8 cellular contexts compared by ENCODE assay signal in the genomic region with DNA sequence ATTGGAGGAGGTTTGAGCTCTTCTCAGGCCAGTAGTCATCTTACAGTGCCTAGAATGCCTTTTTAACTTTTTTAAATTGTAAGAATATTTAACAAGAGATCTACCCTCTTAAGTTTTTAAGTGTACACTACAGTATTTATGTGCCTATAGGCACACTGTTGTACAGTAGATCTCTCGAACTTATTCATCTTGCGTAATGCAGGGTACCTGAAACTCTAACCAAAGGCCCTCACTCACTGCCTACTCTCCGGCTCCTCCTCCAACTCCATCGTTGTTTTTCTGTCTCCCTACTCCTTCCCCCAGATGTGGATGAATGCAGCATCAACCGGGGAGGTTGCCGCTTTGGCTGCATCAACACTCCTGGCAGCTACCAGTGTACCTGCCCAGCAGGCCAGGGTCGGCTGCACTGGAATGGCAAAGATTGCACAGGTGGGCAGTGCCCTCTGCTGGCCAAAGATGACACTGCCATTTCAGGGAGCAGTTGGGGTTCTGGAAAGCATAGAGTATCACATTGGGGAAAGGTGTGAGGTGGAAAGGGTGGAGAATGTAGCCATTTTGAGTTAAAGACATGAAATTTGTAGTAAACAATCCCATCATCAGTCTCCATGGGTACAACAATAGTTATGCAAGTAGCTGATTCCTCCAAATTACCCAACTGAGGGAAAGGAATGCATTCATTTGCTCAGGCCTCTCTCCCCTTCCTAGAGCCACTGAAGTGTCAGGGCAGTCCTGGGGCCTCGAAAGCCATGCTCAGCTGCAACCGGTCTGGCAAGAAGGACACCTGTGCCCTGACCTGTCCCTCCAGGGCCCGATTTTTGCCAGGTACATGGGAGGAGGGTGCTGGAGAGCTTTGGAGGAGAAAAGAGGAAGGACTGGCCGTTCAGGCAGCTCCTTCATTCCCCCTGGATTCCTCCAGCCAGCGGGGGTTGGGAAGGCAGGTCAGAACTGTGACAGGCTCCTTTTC. TPM values are rescaled to one million over a fixed set of nuclear protein-coding genes. Genes with fewer than 3 reads are reported as not detected.
A peak's percentile ranks its signal among the peaks of the same experiment; 100 is the strongest.
DNase-seq lines count a peak whose midpoint lies in the region; ATAC-seq, FAIRE-seq and TF ChIP-seq lines count a peak whose summit lies in the region.

No MANE protein-coding gene starts in this region.

- no peaks in the 10 kb centered on the region for H3K27me3 Mint-ChIP-seq in activated T-helper 2 cell treated with anti-CD3 and anti-CD28 coated beads, Interferon-gamma antibody, Interleukin-2, Interleukin-4, amounts not matched to agents 10 μg/mL and 5 μg/mL and 100 μg/mL, durations not matched to agents 14 hours and 24 hours and 36 hours (ENCODE audit: low read depth)

- no peak overlapping the region for H2AFZ ChIP-seq in osteoblast (ENCODE audit: low read length)

- H3K4me1 Mint-ChIP-seq in activated T-helper 2 cell treated with anti-CD3 and anti-CD28 coated beads, Interferon-gamma antibody, Interleukin-2, Interleukin-4, amounts not matched to agents 10 μg/mL and 5 μg/mL and 100 μg/mL, durations not matched to agents 14 hours and 24 hours and 36 hours (ENCODE audit: low read depth): no peaks in the 10 kb centered on the region

- intact Hi-C loops in activated T-helper 2 cell treated with anti-CD3 and anti-CD28 coated beads, Interferon-gamma antibody, Interleukin-2, Interleukin-4, amounts not matched to agents 10 μg/mL and 5 μg/mL and 100 μg/mL, durations not matched to agents 14 hours and 24 hours and 36 hours (cut with micrococcal nuclease): loop anchor here (1.0 to 2.0 kb wide), 2 partner anchors 92 to 255 kb away; no protein-coding TSS in a partner anchor
- intact Hi-C loops in tibial artery (cut with DNase I; ENCODE audit: low total_unique reads): loop anchor here (2.0 to 10.0 kb wide), 3 partner anchors 34 to 256 kb away; no protein-coding TSS in a partner anchor

- H3K27ac ChIP-seq in osteoblast (ENCODE audit: low read depth, low read length) (peak overlapping the region; percentile 10), tibial artery (peak overlapping the region; percentile 68 to 80)

- no peak for FAIRE-seq in frontal cortex (lab: Jason Lieb, UNC)

- DNase-seq in EL (peak; percentile 55), HuH-7.5 (ENCODE audit: low spot score) (peak; percentile 76), RPMI7951 (ENCODE audit: low read depth) (peak; percentile 44), frontal cortex (ENCODE audit: low spot score in 2 of 2) (peak; percentile 58 to 87), osteoblast (ENCODE audit: insufficient read length, low spot score, missing footprints) (peak; percentile 93), tibial artery (peak; percentile 59 to 83)
- peak; percentile 56 for DNase-seq in activated T-helper 2 cell treated with anti-CD3 and anti-CD28 coated beads, Interferon-gamma antibody, Interleukin-2, Interleukin-4, amounts not matched to agents 10 μg/mL and 5 μg/mL and 100 μg/mL, durations not matched to agents 14 hours and 24 hours and 36 hours (ENCODE audit: low spot score)

- H4K20me1 ChIP-seq in osteoblast (ENCODE audit: insufficient read depth, low read length): peaks cover 25% of the 10 kb centered on the region

- H3K9me3 ChIP-seq in osteoblast (ENCODE audit: low read depth, low read length) (no peaks in the 10 kb centered on the region), tibial artery (no peaks in the 10 kb centered on the region)

- H3K27me3 ChIP-seq in osteoblast (ENCODE audit: insufficient read depth, low read length) (no peaks in the 10 kb centered on the region), tibial artery (no peaks in the 10 kb centered on the region)

- TF ChIP-seq CTCF in osteoblast (IDR thresholded peaks at IDR 0.05; ENCODE audit: extremely low read depth, low read depth, low read length) (peak; percentile 92), tibial artery (IDR thresholded peaks at IDR 0.05) (peak; percentile 94 to 95)

- no peak overlapping the region for H3K27ac Mint-ChIP-seq in activated T-helper 2 cell treated with anti-CD3 and anti-CD28 coated beads, Interferon-gamma antibody, Interleukin-2, Interleukin-4, amounts not matched to agents 10 μg/mL and 5 μg/mL and 100 μg/mL, durations not matched to agents 14 hours and 24 hours and 36 hours

- H3K4me3 ChIP-seq in osteoblast (ENCODE audit: insufficient read depth, low read length): no peak overlapping the region
- H3K4me3 ChIP-seq in tibial artery: no peak overlapping the region

- H3K4me2 ChIP-seq in osteoblast (ENCODE audit: insufficient read depth, low read length): no peak overlapping the region

- no peak for ATAC-seq in GM21619 (IDR thresholded peaks at IDR 0.05; ENCODE audit: unreplicated experiment)

- H3K36me3 ChIP-seq in osteoblast (ENCODE audit: insufficient read depth, low read length) (peaks cover 95% of the 10 kb centered on the region), tibial artery (peaks cover 33 to 49% (median 47%) of the 10 kb centered on the region in 3 donors)

- H3K4me3 Mint-ChIP-seq in activated T-helper 2 cell treated with anti-CD3 and anti-CD28 coated beads, Interferon-gamma antibody, Interleukin-2, Interleukin-4, amounts not matched to agents 10 μg/mL and 5 μg/mL and 100 μg/mL, durations not matched to agents 14 hours and 24 hours and 36 hours (ENCODE audit: low read depth): no peak overlapping the region

- H3K4me1 ChIP-seq in osteoblast (ENCODE audit: insufficient read depth, low read length): peaks cover 6% of the 10 kb centered on the region
- peaks cover 0 to 46% (median 31%) of the 10 kb centered on the region in 4 donors for H3K4me1 ChIP-seq in tibial artery

- no peaks in the 10 kb centered on the region for H3K36me3 Mint-ChIP-seq in activated T-helper 2 cell treated with anti-CD3 and anti-CD28 coated beads, Interferon-gamma antibody, Interleukin-2, Interleukin-4, amounts not matched to agents 10 μg/mL and 5 μg/mL and 100 μg/mL, durations not matched to agents 14 hours and 24 hours and 36 hours (ENCODE audit: low read depth)

- peaks cover 31% of the 10 kb centered on the region for H3K79me2 ChIP-seq in osteoblast (ENCODE audit: insufficient read depth, low read length)

- H3K9me3 Mint-ChIP-seq in activated T-helper 2 cell treated with anti-CD3 and anti-CD28 coated beads, Interferon-gamma antibody, Interleukin-2, Interleukin-4, amounts not matched to agents 10 μg/mL and 5 μg/mL and 100 μg/mL, durations not matched to agents 14 hours and 24 hours and 36 hours: no peaks in the 10 kb centered on the region

RNA-seq across cellular contexts. Expression of gene ZNF76, which starts 18.4 kb away (rescaled TPM):
- total RNA-seq in RPMI7951 (2014; rRNA removed; shearing (Covaris generic)): 12.4 and 12.7 TPM in 2 replicates
- total RNA-seq in activated T-helper 2 cell treated with anti-CD3 and anti-CD28 coated beads, Interferon-gamma antibody, Interleukin-2, Interleukin-4, amounts not matched to agents 10 μg/mL and 5 μg/mL and 100 μg/mL, durations not matched to agents 14 hours and 24 hours and 36 hours: 37.5 and 39.8 TPM in 2 replicates
- total RNA-seq in frontal cortex (11.0 TPM), osteoblast (19.9 and 22.7 TPM in 2 replicates)

RNA-seq across cellular contexts. Expression of gene SCUBE3, which starts 27.4 kb away (rescaled TPM):
- total RNA-seq in RPMI7951 (2014; rRNA removed; shearing (Covaris generic)): 0.10 and 0.24 TPM in 2 replicates
- total RNA-seq in activated T-helper 2 cell treated with anti-CD3 and anti-CD28 coated beads, Interferon-gamma antibody, Interleukin-2, Interleukin-4, amounts not matched to agents 10 μg/mL and 5 μg/mL and 100 μg/mL, durations not matched to agents 14 hours and 24 hours and 36 hours: not detected in 2 replicates
- 1.6 TPM for total RNA-seq in frontal cortex
- total RNA-seq in osteoblast: 30.4 and 62.5 TPM in 2 replicates

RNA-seq across cellular contexts. Expression of gene DEF6, which starts 56.5 kb away (rescaled TPM):
- 0.72 and 1.4 TPM in 2 replicates for total RNA-seq in RPMI7951 (2014; rRNA removed; shearing (Covaris generic))
- total RNA-seq in activated T-helper 2 cell treated with anti-CD3 and anti-CD28 coated beads, Interferon-gamma antibody, Interleukin-2, Interleukin-4, amounts not matched to agents 10 μg/mL and 5 μg/mL and 100 μg/mL, durations not matched to agents 14 hours and 24 hours and 36 hours: 120 and 121 TPM in 2 replicates
- 2.4 TPM for total RNA-seq in frontal cortex
- 0.29 and 0.72 TPM in 2 replicates for total RNA-seq in osteoblast

Comparison
In these comparisons a context has a peak if more than half of its experiments do, and no peak if none do; other contexts are left out.
1. RNA of gene SCUBE3, which starts 27.4 kb away (total RNA-seq): 30.4 to 62.5 TPM in osteoblast; 1.6 TPM in frontal cortex (single experiment), 0.10 to 0.24 TPM in RPMI7951 and not detected in activated T-helper 2 cell treated with anti-CD3 and anti-CD28 coated beads, Interferon-gamma antibody, Interleukin-2, Interleukin-4, amounts not matched to agents 10 μg/mL and 5 μg/mL and 100 μg/mL, durations not matched to agents 14 hours and 24 hours and 36 hours; every median in the first group is over 10 times any median in the second.
2. RNA of gene DEF6, which starts 56.5 kb away (total RNA-seq): 120 to 121 TPM in activated T-helper 2 cell treated with anti-CD3 and anti-CD28 coated beads, Interferon-gamma antibody, Interleukin-2, Interleukin-4, amounts not matched to agents 10 μg/mL and 5 μg/mL and 100 μg/mL, durations not matched to agents 14 hours and 24 hours and 36 hours; 2.4 TPM in frontal cortex (single experiment), 0.29 to 0.72 TPM in osteoblast and 0.72 to 1.4 TPM in RPMI7951; every median in the first group is over 10 times any median in the second.
3. Peak in every context shown above with its lines, with median percentiles within 50 percentile points of each other: DNase-seq.